22 cellular contexts compared by ENCODE assay signal in genomic region chr9:88937248-88937647, GRCh38. TPM values are rescaled to one million over a fixed set of nuclear protein-coding genes. Genes with fewer than 3 reads are reported as not detected.
DNase-seq lines count a peak whose midpoint lies in the region; ATAC-seq, FAIRE-seq and TF ChIP-seq lines count a peak whose summit lies in the region.
"Had no signal": no experiment of that assay in that cellular context is flagged by ENCODE, and none has a peak within 500 bp of the region (broad histone marks: within the 10 kb centered on the region; RNA-seq: fewer than 3 reads in every experiment).

No MANE protein-coding gene starts in this region.

- no peaks in the 10 kb centered on the region for H3K27me3 ChIP-seq in K562 (ENCODE audit: control insufficient read depth in 2 of 2, insufficient read depth in 2 of 2, low read length in 2 of 2)
- H3K27me3 ChIP-seq in esophagus muscularis mucosa = no peaks in the 10 kb centered on the region
- H3K27me3 ChIP-seq: BE2C, BLaER1 had no signal

- intact Hi-C loops in CD14-positive monocyte (cut with micrococcal nuclease) (loop anchor here in 1 of 2 donors (5.0 kb wide), 1 partner anchor 55 kb away; the partner anchor contains the start of gene S1PR3), K562 (cut with micrococcal nuclease) (no loop called here), esophagus muscularis mucosa (cut with DNase I) (no loop called here)

- H4K20me1 ChIP-seq in K562 (replicated peaks; ENCODE audit: control insufficient read depth, insufficient read depth, low read length) = no peaks in the 10 kb centered on the region
- H4K20me1 ChIP-seq: BLaER1 had no signal

- H3K9ac ChIP-seq in K562 (ENCODE audit: insufficient read depth in 1 of 2, low read depth in 2 of 2, low read length in 2 of 2) = no peak overlapping the region
- H3K9ac ChIP-seq: BLaER1 had no signal

- H3K4me1 ChIP-seq in K562 (replicated peaks in 1 of 2; ENCODE audit: control insufficient read depth in 2 of 2, insufficient read depth in 2 of 2, low read length in 2 of 2) (peaks cover 3 to 18% of the 10 kb centered on the region in 2 experiments; a peak in 3 of 5 replicates), esophagus muscularis mucosa (peaks cover 0 to 24% (median 17%) of the 10 kb centered on the region in 4 donors)

- H3K9me1 ChIP-seq in K562 (ENCODE audit: control insufficient read depth, insufficient read depth, low read length) = no peaks in the 10 kb centered on the region

- no peak overlapping the region for H3K27ac ChIP-seq in K562 (ENCODE audit: extremely low read depth, low read depth, low read length)
- peak overlapping the region in 2 of 4 donors; percentile 20 to 25 for H3K27ac ChIP-seq in esophagus muscularis mucosa (replicated peaks in 1 of 4)
- H3K27ac ChIP-seq: BLaER1 had no signal

- WGBS in K562 (ENCODE audit: insufficient coverage, low coverage, missing lambda C conversion rate) = 22% methylated on average over 3 of the region's 3 CpGs
- WGBS in esophagus muscularis mucosa = 91% methylated on average over 3 of the region's 3 CpGs

- no peak for FAIRE-seq in K562 (lab: Jason Lieb, UNC)
- FAIRE-seq: A204.1, D721Med, G401.6, GM12891, GM19239 had no signal

- peaks cover 0 to 4% (median 3%) of the 10 kb centered on the region in 7 donors for H3K9me3 Mint-ChIP-seq in CD14-positive monocyte

- 0 out of 2 replicates have a peak, but pooled peaks cover under 1% of the 10 kb centered on the region for H3K9me3 ChIP-seq in K562 (replicated peaks; ENCODE audit: control insufficient read depth, insufficient read depth, low read depth, low read length)
- no peaks in the 10 kb centered on the region for H3K9me3 ChIP-seq in esophagus muscularis mucosa
- H3K9me3 ChIP-seq: BE2C, Caco-2 had no signal

- no peak for TF ChIP-seq RAD21 in K562 (CRISPR knock-in tag; conservative IDR thresholded peaks at IDR 0.05 in 1 of 2, IDR thresholded peaks at IDR 0.05 in 1 of 2)

- H3K4me3 ChIP-seq in K562 (no peak overlapping the region), esophagus muscularis mucosa (no peak overlapping the region)
- H3K4me3 ChIP-seq: BLaER1 had no signal

- no peak overlapping the region for H3K4me3 Mint-ChIP-seq in CD14-positive monocyte
- H3K4me3 Mint-ChIP-seq: CD4-positive, alpha-beta T cell; CD8-positive, alpha-beta T cell had no signal

- peaks cover 1 to 3% (median 2%) of the 10 kb centered on the region in 3 donors for H3K27me3 Mint-ChIP-seq in CD14-positive monocyte (ENCODE audit: low read depth in 3 of 3)

- POLR2A ChIA-PET in K562 (lab: Yijun Ruan, JAX) = no interaction called here

- peak overlapping the region; percentile 90 to 99 (median 94) for H3K27ac Mint-ChIP-seq in CD14-positive monocyte
- H3K27ac Mint-ChIP-seq: CD4-positive, alpha-beta T cell; CD8-positive, alpha-beta T cell had no signal

- TF ChIP-seq POLR2A in K562 (conservative IDR thresholded peaks at IDR 0.05) (no peak), esophagus muscularis mucosa (IDR thresholded peaks at IDR 0.05; ENCODE audit: low read depth) (no peak)

- H3K36me3 Mint-ChIP-seq in CD14-positive monocyte = peaks cover 3 to 6% of the 10 kb centered on the region in 2 donors
- H3K36me3 Mint-ChIP-seq: CD8-positive, alpha-beta T cell had no signal

- H3K4me1 Mint-ChIP-seq in CD14-positive monocyte = peaks cover 57% of the 10 kb centered on the region

- BruUV-seq in K562 (replicated peaks; lab: Mats Ljungman, UMichigan) = no TSS peak

- in situ Hi-C loops in K562 (cut with MboI) = no loop called here

- no peak for DNase-seq in CD14-positive monocyte (ENCODE audit: low spot score)
- no peak for DNase-seq in K562 (ENCODE audit: extremely low read depth in 1 of 4, low spot score in 3 of 4)
- DNase-seq in esophagus muscularis mucosa (ENCODE audit: extremely low spot score) = peak; percentile 66
- DNase-seq in activated naive CD4-positive, alpha-beta T cell treated with Interleukin-2 at 50 U/mL for 16 hours = no peak
- no peak for DNase-seq in activated gamma-delta T cell (lab: John Stamatoyannopoulos, UW)
- no peak for DNase-seq in H4 (ENCODE audit: low spot score)
- DNase-seq: 8988T; ACHN; BE2C; C1 segment of cervical spinal cord; Caco-2; Calu3; CD4-positive, alpha-beta T cell; CD8-positive, alpha-beta T cell; DMS79 treated with DMSO at 0.1 percent for 48 hours; GF-D8 had no signal

- ATAC-seq in K562 = no peak
- ATAC-seq: CD8-positive, alpha-beta T cell had no signal

- H3K36me3 ChIP-seq in K562 (ENCODE audit: control insufficient read depth, insufficient read depth, low read length) (no peaks in the 10 kb centered on the region), esophagus muscularis mucosa (no peaks in the 10 kb centered on the region)
- H3K36me3 ChIP-seq: BE2C, BLaER1 had no signal

- TF ChIP-seq CTCF in CD14-positive monocyte (IDR thresholded peaks at IDR 0.05) (no peak), K562 (IDR thresholded peaks at IDR 0.05 in 2 of 3, conservative IDR thresholded peaks at IDR 0.05 in 1 of 3; ENCODE audit: insufficient read depth in 2 of 3, low read depth in 1 of 3, low read length in 3 of 3) (no peak), esophagus muscularis mucosa (IDR thresholded peaks at IDR 0.05) (no peak)

- TF ChIP-seq EP300 in K562 (IDR thresholded peaks at IDR 0.05; ENCODE audit: low read length) = no peak
- TF ChIP-seq EP300 in esophagus muscularis mucosa (IDR thresholded peaks at IDR 0.05) = no peak

- CTCF ChIA-PET in K562 (lab: Yijun Ruan, JAX; ENCODE audit: low intra/inter-chr PET ratio) = no interaction called here

- no peak overlapping the region for H3K4me2 ChIP-seq in K562 (ENCODE audit: insufficient read depth, low read length)
- H3K4me2 ChIP-seq: BLaER1 had no signal

- H3K79me2 ChIP-seq in K562 (ENCODE audit: control insufficient read depth, insufficient read depth, low read length) = no peaks in the 10 kb centered on the region

- H2AFZ ChIP-seq in K562 (ENCODE audit: low read depth, low read length) = 0 out of 2 replicates have a peak overlapping the region, but pooled peaks have one; percentile 4

TF ChIP-seq in K562, 482 proteins besides CTCF, POLR2A, EP300 and RAD21:
- no peak for TF ChIP-seq MEIS2 (IDR thresholded peaks at IDR 0.05; ENCODE audit: partially characterized antibody)
- no peak for TF ChIP-seq TOE1 (IDR thresholded peaks at IDR 0.05; ENCODE audit: borderline replicate concordance)
- TF ChIP-seq TOE1 (CRISPR knock-in tag; IDR thresholded peaks at IDR 0.05; ENCODE audit: borderline replicate concordance, low read depth) = no peak
- no peak for TF ChIP-seq TBL1XR1 (IDR thresholded peaks at IDR 0.05; ENCODE audit: low read length in 2 of 2)
- TF ChIP-seq ZNF140 (CRISPR knock-in tag; IDR thresholded peaks at IDR 0.05) = no peak
TF ChIP-seq in K562: peak in this region for 0.

RNA-seq across cellular contexts. Expression of gene S1PR3, which starts 54.0 kb away (rescaled TPM):
- polyA plus RNA-seq in CD14-positive monocyte (10 to 100 TPM; 28.2 to 30.6 TPM), K562 (2011; rRNA removed) (0.38 and 2.0 TPM in 2 replicates), K562 (2014; fragmentation: Illumina TruSeq; extraction: Trizol) (0.31 and 0.43 TPM in 2 replicates), K562 (2014; fragmentation: Nextera tagmentation; extraction: Ambion mirVana) (under 1 TPM; 0.03 to 0.07 TPM), K562 (2014; rRNA removed) (0.36 and 0.85 TPM in 2 replicates)
- 2.3 and 3.4 TPM in 2 replicates for total RNA-seq in K562 (2011; cell fraction: chromatin; rRNA removed; ENCODE audit: low replicate concordance)
- 1.6 and 3.8 TPM in 2 replicates for total RNA-seq in K562 (2011; cell fraction: nucleolus; rRNA removed)
- 2.1 and 3.8 TPM in 2 replicates for total RNA-seq in K562 (2011; cell fraction: nucleoplasm; rRNA removed)
- total RNA-seq in K562 (2014; rRNA removed) (0.20 and 0.23 TPM in 2 replicates), K562 (2014; rRNA removed; fragmentation: Illumina TruSeq; extraction: Trizol) (0.22 and 0.26 TPM in 2 replicates), K562 (2015; rRNA removed; fragmentation: Illumina TruSeq; extraction: Trizol) (0.26 and 0.29 TPM in 2 replicates), K562 (2021) (0.31 and 0.33 TPM in 2 replicates), esophagus muscularis mucosa (100 to 1,000 TPM; 184 to 340 (median 223) TPM)
- polyA plus RNA-seq in K562 (2011; cell fraction: cytosol; rRNA removed) = 0.44 and 2.0 TPM in 2 replicates
- 0.41 and 2.3 TPM in 2 replicates for polyA plus RNA-seq in K562 (2011; cell fraction: nucleus; rRNA removed)
- polyA plus RNA-seq in K562 (2012) = 0.37 and 0.39 TPM in 2 replicates
- polyA minus RNA-seq in K562 (2011; rRNA and poly(A)+ RNA removed) = 0.33 and 3.3 TPM in 2 replicates
- polyA minus RNA-seq in K562 (2011; cell fraction: cytosol; rRNA and poly(A)+ RNA removed) = 1.4 TPM in 1 of 2 replicates, not detected in the other
- 0.22 and 1.9 TPM in 2 replicates for polyA minus RNA-seq in K562 (2011; cell fraction: nucleus; rRNA and poly(A)+ RNA removed)
- total RNA-seq in H4 (2014; rRNA removed; shearing (Covaris generic)) = 34.8 and 44.8 TPM in 2 replicates
